2 cellular contexts compared by ENCODE assay signal in genomic region chr12:92145731-92146496, GRCh38.
TF ChIP-seq lines count a peak whose summit lies in the region.

Gene BTG1, minus strand, starts transcription at chr12:92145846. Its CDS starts 311 bp downstream, at chr12:92145535.

TF ChIP-seq in IMR-90, 13 proteins besides CTCF, POLR2A, EP300 and RAD21:
- TF ChIP-seq, protein P1, sequence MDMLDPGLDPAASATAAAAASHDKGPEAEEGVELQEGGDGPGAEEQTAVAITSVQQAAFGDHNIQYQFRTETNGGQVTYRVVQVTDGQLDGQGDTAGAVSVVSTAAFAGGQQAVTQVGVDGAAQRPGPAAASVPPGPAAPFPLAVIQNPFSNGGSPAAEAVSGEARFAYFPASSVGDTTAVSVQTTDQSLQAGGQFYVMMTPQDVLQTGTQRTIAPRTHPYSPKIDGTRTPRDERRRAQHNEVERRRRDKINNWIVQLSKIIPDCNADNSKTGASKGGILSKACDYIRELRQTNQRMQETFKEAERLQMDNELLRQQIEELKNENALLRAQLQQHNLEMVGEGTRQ (IDR thresholded peaks at IDR 0.05; ENCODE audit: low read depth, low read length), result peak; percentile 72
- TF ChIP-seq BHLHE40 (IDR thresholded peaks at IDR 0.05; ENCODE audit: low read depth, low read length), result 0 out of 2 replicates have a peak, but pooled peaks have one; percentile 20
- TF ChIP-seq RCOR1 (IDR thresholded peaks at IDR 0.05; ENCODE audit: insufficient replicate concordance, low read length), result no peak
- TF ChIP-seq FOS (IDR thresholded peaks at IDR 0.05; ENCODE audit: low read depth, low read length), result no peak
- peak; percentile 69 for TF ChIP-seq RFX5 (IDR thresholded peaks at IDR 0.05; ENCODE audit: low read depth, low read length)
- no peak for TF ChIP-seq SMC3 (IDR thresholded peaks at IDR 0.05; ENCODE audit: low read depth, low read length)
- TF ChIP-seq MXI1 (IDR thresholded peaks at IDR 0.05; ENCODE audit: borderline replicate concordance, low read depth, low read length), result peak; percentile 61
- no peak for TF ChIP-seq MAFK (IDR thresholded peaks at IDR 0.05; ENCODE audit: low read depth, low read length)
- TF ChIP-seq CEBPB (IDR thresholded peaks at IDR 0.05; ENCODE audit: low read depth, low read length), result peak; percentile 93
- TF ChIP-seq, protein P2, sequence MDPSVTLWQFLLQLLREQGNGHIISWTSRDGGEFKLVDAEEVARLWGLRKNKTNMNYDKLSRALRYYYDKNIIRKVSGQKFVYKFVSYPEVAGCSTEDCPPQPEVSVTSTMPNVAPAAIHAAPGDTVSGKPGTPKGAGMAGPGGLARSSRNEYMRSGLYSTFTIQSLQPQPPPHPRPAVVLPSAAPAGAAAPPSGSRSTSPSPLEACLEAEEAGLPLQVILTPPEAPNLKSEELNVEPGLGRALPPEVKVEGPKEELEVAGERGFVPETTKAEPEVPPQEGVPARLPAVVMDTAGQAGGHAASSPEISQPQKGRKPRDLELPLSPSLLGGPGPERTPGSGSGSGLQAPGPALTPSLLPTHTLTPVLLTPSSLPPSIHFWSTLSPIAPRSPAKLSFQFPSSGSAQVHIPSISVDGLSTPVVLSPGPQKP (IDR thresholded peaks at IDR 0.05; ENCODE audit: borderline replicate concordance, low read depth, low read length), result no peak
- TF ChIP-seq MAZ (IDR thresholded peaks at IDR 0.05; ENCODE audit: borderline replicate concordance, low read depth, low read length), result peak; percentile 71; the same call in 1 of the 2 replicates
- peak; percentile 39; the same call in 1 of the 2 replicates for TF ChIP-seq NFE2L2 (IDR thresholded peaks at IDR 0.05; ENCODE audit: low read depth, low read length)
- TF ChIP-seq CHD1 (IDR thresholded peaks at IDR 0.05; ENCODE audit: low read depth, low read length), result peak; percentile 96; the same call in 1 of the 2 replicates

TF ChIP-seq in endothelial cell of umbilical vein, 7 proteins besides CTCF, POLR2A, EP300 and RAD21 (continued from another document):
- TF ChIP-seq, protein P3, sequence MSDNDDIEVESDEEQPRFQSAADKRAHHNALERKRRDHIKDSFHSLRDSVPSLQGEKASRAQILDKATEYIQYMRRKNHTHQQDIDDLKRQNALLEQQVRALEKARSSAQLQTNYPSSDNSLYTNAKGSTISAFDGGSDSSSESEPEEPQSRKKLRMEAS (IDR thresholded peaks at IDR 0.05; ENCODE audit: insufficient read depth, insufficient read length), result no peak
- TF ChIP-seq POLR2AphosphoS5 (IDR thresholded peaks at IDR 0.05; ENCODE audit: insufficient read depth, low read depth, low read length), result peak; percentile 99
